1 cellular context compared by ENCODE assay signal in the genomic region with DNA sequence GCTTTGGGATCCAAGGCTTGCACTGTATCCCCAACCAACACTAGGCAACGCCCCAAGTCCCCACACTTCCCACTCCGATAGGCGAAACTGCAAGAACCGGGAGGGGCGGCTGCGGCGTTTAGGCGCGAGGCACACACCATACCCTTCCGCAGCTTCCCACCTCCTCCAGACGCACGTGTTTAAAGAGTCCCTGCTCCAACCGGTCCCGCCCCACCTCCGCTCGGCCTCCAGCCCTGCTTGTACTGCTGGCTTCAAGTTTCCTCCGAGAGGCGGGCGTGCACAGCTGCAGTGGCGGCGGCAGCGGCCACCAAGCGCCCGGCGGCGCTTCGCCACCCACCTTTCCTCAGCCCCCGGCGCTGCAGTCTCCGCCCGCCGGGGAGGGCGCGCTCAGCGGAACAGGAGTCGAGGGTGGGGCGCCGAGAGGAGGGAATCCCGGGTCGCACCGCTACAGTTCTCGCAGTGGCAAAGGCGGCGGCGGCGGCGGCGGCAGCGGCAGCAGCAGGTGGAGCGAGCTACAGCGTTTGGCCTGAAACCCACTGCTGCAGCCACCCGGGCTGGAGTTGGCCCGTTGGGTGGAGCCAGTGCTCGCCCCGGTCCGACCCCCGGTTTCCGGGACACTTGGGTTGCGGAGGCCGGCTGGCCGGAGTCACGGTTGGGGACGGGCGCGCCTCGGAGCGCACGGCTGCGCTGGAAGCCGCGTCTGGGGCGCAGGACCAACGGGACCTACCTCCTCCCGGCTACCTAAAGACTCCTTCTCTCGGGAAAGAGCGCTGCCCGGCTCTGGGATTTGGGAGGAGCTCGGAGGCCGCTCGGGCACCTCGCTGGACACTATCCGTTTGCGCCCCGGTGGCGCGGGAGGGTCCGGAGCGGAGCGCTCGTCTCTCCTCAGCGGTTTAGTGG.
TF ChIP-seq lines count a peak whose summit lies in the region.

CNIH3 (plus strand) TSS at position 457 of the 900 bp plus-strand sequence. CDS start 858 bp downstream, outside the sequence.

TF ChIP-seq in WTC11, 78 proteins besides CTCF, POLR2A, EP300 and RAD21 (continued from another document):
- TF ChIP-seq ERG (CRISPR knock-in tag; IDR thresholded peaks at IDR 0.05) (no peak), OVOL2 (CRISPR knock-in tag; IDR thresholded peaks at IDR 0.05; ENCODE audit: borderline replicate concordance) (no peak), SMAD3 (CRISPR knock-in tag; IDR thresholded peaks at IDR 0.05; ENCODE audit: borderline replicate concordance) (peak; percentile 54; the same call in 1 of the 2 replicates), TEAD1 (CRISPR knock-in tag; IDR thresholded peaks at IDR 0.05) (peak; percentile 95), TEAD4 (CRISPR knock-in tag; IDR thresholded peaks at IDR 0.05) (peak; percentile 60; the same call in 1 of the 2 replicates), SP1 (CRISPR knock-in tag; conservative IDR thresholded peaks at IDR 0.05) (peak; percentile 88), CREB1 (CRISPR knock-in tag; IDR thresholded peaks at IDR 0.05) (peak; percentile 72), TCF7 (CRISPR knock-in tag; IDR thresholded peaks at IDR 0.05; ENCODE audit: low read depth) (peak; percentile 81; the same call in 1 of the 2 replicates), JUN (CRISPR knock-in tag; IDR thresholded peaks at IDR 0.05) (peak; percentile 18; the same call in 1 of the 2 replicates), RELA (CRISPR knock-in tag; IDR thresholded peaks at IDR 0.05; ENCODE audit: borderline replicate concordance) (peak; percentile 87), NR3C1 (CRISPR knock-in tag; conservative IDR thresholded peaks at IDR 0.05; ENCODE audit: low read depth) (peak; percentile 18; the same call in 1 of the 2 replicates), ELF4 (CRISPR knock-in tag; IDR thresholded peaks at IDR 0.05; ENCODE audit: low read depth) (peak; percentile 86; the same call in 1 of the 2 replicates), ZMAT4 (CRISPR knock-in tag; IDR thresholded peaks at IDR 0.05) (no peak)
- TF ChIP-seq, protein P1, sequence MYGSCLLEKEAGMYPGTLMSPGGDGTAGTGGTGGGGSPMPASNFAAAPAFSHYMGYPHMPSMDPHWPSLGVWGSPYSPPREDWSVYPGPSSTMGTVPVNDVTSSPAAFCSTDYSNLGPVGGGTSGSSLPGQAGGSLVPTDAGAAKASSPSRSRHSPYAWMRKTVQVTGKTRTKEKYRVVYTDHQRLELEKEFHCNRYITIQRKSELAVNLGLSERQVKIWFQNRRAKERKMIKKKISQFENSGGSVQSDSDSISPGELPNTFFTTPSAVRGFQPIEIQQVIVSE (CRISPR knock-in tag; IDR thresholded peaks at IDR 0.05; ENCODE audit: borderline replicate concordance), result no peak
